Comparison of ENCODE assay signal across 8 cellular contexts in genomic region chr2:61179701-61180639, GRCh38. TPM values are rescaled to one million over a fixed set of nuclear protein-coding genes. Genes with fewer than 3 reads are reported as not detected.
A peak's percentile ranks its signal among the peaks of the same experiment; 100 is the strongest.
DNase-seq lines count a peak whose midpoint lies in the region; ATAC-seq and TF ChIP-seq lines count a peak whose summit lies in the region.

No MANE protein-coding gene starts in this region.

- no peak overlapping the region for H3K27ac Mint-ChIP-seq in Calu3 (ENCODE audit: unreplicated experiment)
- H3K27ac Mint-ChIP-seq in T-helper 17 cell: peak overlapping the region; percentile 94

- H3K79me2 ChIP-seq in fibroblast of lung (ENCODE audit: control insufficient read depth, insufficient read depth, low read length): peaks cover 27% of the 10 kb centered on the region

- ATAC-seq in T-helper 17 cell (no peak), HG02981 (IDR thresholded peaks at IDR 0.05; ENCODE audit: unreplicated experiment) (no peak), GM21528 (IDR thresholded peaks at IDR 0.05; ENCODE audit: low FRiP score, unreplicated experiment) (no peak)

- H4K20me1 ChIP-seq in fibroblast of lung (ENCODE audit: control insufficient read depth, extremely low read depth, insufficient read depth, low read length): no peaks in the 10 kb centered on the region

- H3K4me3 ChIP-seq in fibroblast of lung (replicated peaks in 1 of 4; ENCODE audit: control extremely low read depth in 1 of 4, insufficient read depth in 1 of 4, low read depth in 3 of 4, low read length in 4 of 4) (peak overlapping the region in 3 of 4 experiments; percentile 6 to 72 (median 26)), neuronal stem cell (ENCODE audit: low read length in 2 of 2) (no peak overlapping the region)

- H3K36me3 ChIP-seq in fibroblast of lung (ENCODE audit: control insufficient read depth, insufficient read depth, low read length) (peaks cover 15% of the 10 kb centered on the region), neuronal stem cell (replicated peaks in 1 of 2; ENCODE audit: control insufficient read depth in 2 of 2, insufficient read depth in 2 of 2, low read length in 2 of 2) (peaks cover 28 to 66% of the 10 kb centered on the region in 2 donors)

- no peak overlapping the region for H2BK12ac ChIP-seq in neuronal stem cell (ENCODE audit: low read length)

- intact Hi-C loops in Calu3 (cut with micrococcal nuclease; ENCODE audit: unreplicated experiment): loop anchor here (5.0 kb wide), 1 partner anchor 872 kb away; no protein-coding TSS in a partner anchor

- peak overlapping the region; percentile 72 for H3K4me2 ChIP-seq in fibroblast of lung (ENCODE audit: extremely low read depth, insufficient read depth, low read length)
- H3K4me2 ChIP-seq in neuronal stem cell (ENCODE audit: insufficient read depth, low read length, poor library complexity, severe bottlenecking): no peak overlapping the region

- DNase-seq in Calu3 (no peak), T-helper 17 cell (no peak), fibroblast of lung (ENCODE audit: low read depth in 2 of 2) (peak; percentile 79 to 87), neuronal stem cell (ENCODE audit: low spot score) (no peak), RPMI8226 (no peak)
- DNase-seq in stimulated activated naive CD4-positive, alpha-beta T cell (lab: John Stamatoyannopoulos, UW): no peak

- H3K9me3 Mint-ChIP-seq in Calu3 (ENCODE audit: low read depth, unreplicated experiment): no peaks in the 10 kb centered on the region

- CTCF ChIA-PET in Calu3 (lab: Charles Lee): no interaction called here

- H3K9me3 ChIP-seq in T-helper 17 cell (ENCODE audit: control insufficient read depth, low read length, poor library complexity, severe bottlenecking) (no peaks in the 10 kb centered on the region), fibroblast of lung (ENCODE audit: control insufficient read depth, insufficient read depth, low read depth, low read length) (no peaks in the 10 kb centered on the region), neuronal stem cell (replicated peaks in 1 of 2; ENCODE audit: control insufficient read depth in 2 of 2, insufficient read depth in 1 of 2, low read depth in 1 of 2, low read length in 2 of 2) (peaks cover 0 to 9% of the 10 kb centered on the region in 2 donors)

- WGBS in neuronal stem cell (ENCODE audit: extremely low coverage in 2 of 2, insufficient read length in 2 of 2, insufficient replicate concordance in 1 of 2), 2 donors: no CpG with 5 or more reads among the region's 14 CpGs

- no peak overlapping the region for H2AK5ac ChIP-seq in neuronal stem cell (ENCODE audit: low read depth, low read length)

- H3K9ac ChIP-seq in fibroblast of lung (ENCODE audit: insufficient read depth, low read length) (no peak overlapping the region), neuronal stem cell (ENCODE audit: low read depth, low read length, poor library complexity) (peak overlapping the region; percentile 68)

- H3K79me1 ChIP-seq in neuronal stem cell (ENCODE audit: low read depth, low read length): peaks cover 2% of the 10 kb centered on the region

- H3K14ac ChIP-seq in neuronal stem cell (ENCODE audit: low read length): no peak overlapping the region

- H3K4me1 Mint-ChIP-seq in Calu3 (ENCODE audit: low read depth, unreplicated experiment): peaks cover 37% of the 10 kb centered on the region
- peaks cover 60% of the 10 kb centered on the region for H3K4me1 Mint-ChIP-seq in T-helper 17 cell

- H3K4me3 Mint-ChIP-seq in Calu3 (ENCODE audit: low read depth, unreplicated experiment) (peak overlapping the region; percentile 35), T-helper 17 cell (peak overlapping the region; percentile 90)

- no peak overlapping the region for H4K8ac ChIP-seq in neuronal stem cell (ENCODE audit: low read depth, low read length)

- TF ChIP-seq CTCF in Calu3 (IDR thresholded peaks at IDR 0.05; ENCODE audit: unreplicated experiment) (no peak), fibroblast of lung (conservative IDR thresholded peaks at IDR 0.05 in 1 of 2, IDR thresholded peaks at IDR 0.05 in 1 of 2; ENCODE audit: low read depth in 1 of 2, low read length in 2 of 2) (no peak)

- H3K27me3 Mint-ChIP-seq in Calu3 (ENCODE audit: unreplicated experiment): no peaks in the 10 kb centered on the region
- H3K27me3 Mint-ChIP-seq in T-helper 17 cell: no peaks in the 10 kb centered on the region

- no peak overlapping the region for H2BK5ac ChIP-seq in neuronal stem cell (ENCODE audit: low read length)

- no peak overlapping the region for H3K18ac ChIP-seq in neuronal stem cell (ENCODE audit: low read length)

- peak overlapping the region; percentile 52 for H2AFZ ChIP-seq in fibroblast of lung (ENCODE audit: low read length)
- H2AFZ ChIP-seq in neuronal stem cell (ENCODE audit: low read length): no peak overlapping the region

- no peak overlapping the region for H4K91ac ChIP-seq in neuronal stem cell (ENCODE audit: low read depth, low read length, poor library complexity)

- BruUV-seq in Calu3 (replicated peaks; lab: Mats Ljungman, UMichigan): no TSS peak

- H3K27ac ChIP-seq in fibroblast of lung (ENCODE audit: insufficient read depth, low read length) (peak overlapping the region; percentile 52), neuronal stem cell (replicated peaks; ENCODE audit: low read length) (no peak overlapping the region)

- no peak overlapping the region for H2BK120ac ChIP-seq in neuronal stem cell (ENCODE audit: low read depth, low read length)

- no peak overlapping the region for H2BK15ac ChIP-seq in neuronal stem cell (ENCODE audit: low read length)

- H3K23ac ChIP-seq in neuronal stem cell (ENCODE audit: low read depth, low read length, poor library complexity): no peak overlapping the region

- H3K27me3 ChIP-seq in fibroblast of lung (ENCODE audit: control insufficient read depth, insufficient read depth, low read length) (no peaks in the 10 kb centered on the region), neuronal stem cell (ENCODE audit: control insufficient read depth in 3 of 3, insufficient read depth in 3 of 3, low read depth in 1 of 3, low read length in 3 of 3) (peaks cover 0 to 3% (median 0%) of the 10 kb centered on the region in 3 experiments)

- H3K4ac ChIP-seq in neuronal stem cell (ENCODE audit: low read length): no peak overlapping the region

- H3K4me1 ChIP-seq in fibroblast of lung (ENCODE audit: control insufficient read depth, extremely low read depth, insufficient read depth, low read length): peaks cover 32% of the 10 kb centered on the region
- peaks cover 9 to 15% of the 10 kb centered on the region in 2 donors for H3K4me1 ChIP-seq in neuronal stem cell (ENCODE audit: control insufficient read depth in 2 of 2, insufficient read depth in 1 of 2, low read depth in 1 of 2, low read length in 2 of 2)

- peaks cover 60% of the 10 kb centered on the region for H3K36me3 Mint-ChIP-seq in Calu3 (ENCODE audit: insufficient read depth, unreplicated experiment)
- peaks cover 9% of the 10 kb centered on the region for H3K36me3 Mint-ChIP-seq in T-helper 17 cell (ENCODE audit: low read depth)

RNA-seq across cellular contexts. Expression of gene C2orf74, which starts 18.0 kb away (rescaled TPM):
- total RNA-seq in Calu3 (2022) (17.1 and 17.4 TPM in 2 replicates), T-helper 17 cell (1 to 10 TPM; 3.9 to 4.9 TPM), fibroblast of lung (20.5 and 21.5 TPM in 2 replicates)
- 11.1 and 44.0 TPM in 2 replicates for polyA plus RNA-seq in fibroblast of lung
- polyA plus RNA-seq in fibroblast of lung (2012): 9.9 and 37.1 TPM in 2 replicates
- not detected in 2 replicates for polyA minus RNA-seq in fibroblast of lung (ENCODE audit: low replicate concordance)
- polyA plus RNA-seq in neuronal stem cell (2013, experiment 1 of 2): 30.9 TPM
- 31.7 TPM for polyA plus RNA-seq in neuronal stem cell (2013, experiment 2 of 2)

Comparison
In these comparisons a context has a peak if more than half of its experiments do, and no peak if none do; other contexts are left out.
1. DNase-seq: peak in fibroblast of lung (2 of 2); none in Calu3 (single experiment), T-helper 17 cell (0 of 3), neuronal stem cell (single experiment), RPMI8226 (single experiment) and stimulated activated naive CD4-positive, alpha-beta T cell (0 of 6).
2. H3K4me3 ChIP-seq: peak in fibroblast of lung (3 of 4); none in neuronal stem cell (0 of 2).